1 cellular context compared by ENCODE assay signal in genomic region chr13:71922191-71922590, GRCh38.
A peak's percentile ranks its signal among the peaks of the same experiment; 100 is the strongest.
TF ChIP-seq lines count a peak whose summit lies in the region.

No MANE protein-coding gene starts in this region.

TF ChIP-seq in K562, 482 proteins besides CTCF, POLR2A, EP300 and RAD21 (continued from another document):
- peak; percentile 21; the same call in 1 of the 2 replicates for TF ChIP-seq NFIC (IDR thresholded peaks at IDR 0.05)
- peak; percentile 90 for TF ChIP-seq ATF4 (CRISPR knock-in tag; IDR thresholded peaks at IDR 0.05)
- no peak for TF ChIP-seq CBFA2T2 (conservative IDR thresholded peaks at IDR 0.05)
- no peak for TF ChIP-seq CTBP1 (IDR thresholded peaks at IDR 0.05; ENCODE audit: borderline replicate concordance)
- no peak for TF ChIP-seq TCFL5 (CRISPR knock-in tag; conservative IDR thresholded peaks at IDR 0.05)
- peak; percentile 64; the same call in 1 of the 2 replicates for TF ChIP-seq IRF9 (tag; IDR thresholded peaks at IDR 0.05)
- peak; percentile 27; the same call in 1 of the 2 replicates for TF ChIP-seq ATF7 (IDR thresholded peaks at IDR 0.05)
- TF ChIP-seq MBD1 (CRISPR knock-in tag; IDR thresholded peaks at IDR 0.05) = no peak
- TF ChIP-seq ELF4 (CRISPR knock-in tag; IDR thresholded peaks at IDR 0.05) = no peak
- peak; percentile 42; the same call in 1 of the 2 replicates for TF ChIP-seq ATF3 (IDR thresholded peaks at IDR 0.05)
- no peak for TF ChIP-seq ATF3 (CRISPR knock-in tag; conservative IDR thresholded peaks at IDR 0.05)
- peak; percentile 63; the same call in 1 of the 2 replicates for TF ChIP-seq FOXJ2 (tag; IDR thresholded peaks at IDR 0.05)
- no peak for TF ChIP-seq ARHGAP35 (IDR thresholded peaks at IDR 0.05; ENCODE audit: partially characterized antibody)
